Comparison of ENCODE assay signal across 28 cellular contexts in genomic region chr7:113125728-113126127, GRCh38. TPM values are rescaled to one million over a fixed set of nuclear protein-coding genes. Genes with fewer than 3 reads are reported as not detected.
"Had no signal": no experiment of that assay in that cellular context is flagged by ENCODE, and none has a peak within 500 bp of the region (broad histone marks: within the 10 kb centered on the region; RNA-seq: fewer than 3 reads in every experiment).

No MANE protein-coding gene starts in this region.

- FAIRE-seq: endometrium, endothelial cell of umbilical vein had no signal

- H3K4me3 ChIP-seq: adrenal gland, body of pancreas, gastrocnemius medialis, heart right ventricle, hepatocyte had no signal

- DNase-seq: activated CD4-positive, alpha-beta memory T cell treated with anti-CD3 and anti-CD28 coated beads, Interleukin-2, amount 10 ng/mL, durations not matched to agents 7 days and 5 days; activated CD4-positive, alpha-beta T cell treated with anti-CD3 and anti-CD28 coated beads for 1 hour; activated CD4-positive, alpha-beta T cell treated with anti-CD3 and anti-CD28 coated beads for 4 hours; activated CD4-positive, alpha-beta T cell treated with anti-CD3 and anti-CD28 coated beads, Interleukin-2, amount 10 ng/mL, durations not matched to agents 7 days and 5 days; activated CD4-positive, alpha-beta T cell treated with anti-CD3 and anti-CD28 coated beads, Interleukin-2, amount 50 U/mL, for 4 hours; activated CD8-positive, alpha-beta memory T cell treated with anti-CD3 and anti-CD28 coated beads, Interleukin-2, amount 50 U/mL, for 48 hours; activated gamma-delta T cell; activated naive CD4-positive, alpha-beta T cell treated with Interleukin-2 at 50 U/mL for 16 hours; activated naive CD8-positive, alpha-beta T cell treated with anti-CD3 and anti-CD28 coated beads for 36 hours; activated naive CD8-positive, alpha-beta T cell treated with anti-CD3 and anti-CD28 coated beads, Interleukin-2, amount 50 U/mL, for 24 hours; activated T-cell treated with anti-CD3 and anti-CD28 coated beads for 4 hours; activated T-cell treated with anti-CD3 and anti-CD28 coated beads, Interleukin-2, amount 50 U/mL, for 24 hours; activated T-cell treated with anti-CD3 and anti-CD28 coated beads, Interleukin-2, amount 50 U/mL, for 72 hours; adrenal gland; amygdala; aorta; body of pancreas; caudate nucleus; effector CD8-positive, alpha-beta T cell; foreskin fibroblast; gastrocnemius medialis; glutamatergic neuron; heart right ventricle; T-helper 2 cell had no signal

- H3K27me3 ChIP-seq: adrenal gland, body of pancreas, gastrocnemius medialis, heart right ventricle, hepatocyte had no signal

- H3K36me3 ChIP-seq: adrenal gland, gastrocnemius medialis, heart right ventricle had no signal

RNA-seq across cellular contexts. Expression of gene GPR85, which starts 39.1 kb away (rescaled TPM):
- total RNA-seq: activated CD4-positive, alpha-beta memory T cell treated with anti-CD3 and anti-CD28 coated beads, Interleukin-2, amount 10 ng/mL, durations not matched to agents 7 days and 5 days; activated CD4-positive, alpha-beta T cell treated with anti-CD3 and anti-CD28 coated beads, Interleukin-2, amount 10 ng/mL, durations not matched to agents 7 days and 5 days; activated T-cell treated with anti-CD3 and anti-CD28 coated beads, Interleukin-2, amount 50 U/mL, for 72 hours; T-helper 1 cell treated with Interleukin-12 subunit alpha and Interleukin-12 subunit beta and Interleukin-4 antibody, amounts not matched to agents 30 ng/mL and 1 ng/mL, for 36 hours had no signal
